Comparison of ENCODE assay signal across 9 cellular contexts in genomic region chr6:109457596-109457996, GRCh38. TPM values are rescaled to one million over a fixed set of nuclear protein-coding genes. Genes with fewer than 3 reads are reported as not detected.
DNase-seq lines count a peak whose midpoint lies in the region; ATAC-seq and TF ChIP-seq lines count a peak whose summit lies in the region.
"Had no signal": no experiment of that assay in that cellular context is flagged by ENCODE, and none has a peak within 500 bp of the region (broad histone marks: within the 10 kb centered on the region; RNA-seq: fewer than 3 reads in every experiment).

No MANE protein-coding gene starts in this region.

- no peak for TF ChIP-seq EP300 in esophagus muscularis mucosa (IDR thresholded peaks at IDR 0.05)

- intact Hi-C loops in OCI-LY7 (cut with micrococcal nuclease; ENCODE audit: unreplicated experiment) = loop anchor here (5.0 to 10.0 kb wide), 2 partner anchors 235 to 363 kb away; partner anchors contain the start of genes AK9, CEP57L1, FIG4 and SESN1
- intact Hi-C loops in esophagus muscularis mucosa (cut with DNase I) = no loop called here
- intact Hi-C loops in spleen (cut with DNase I; ENCODE audit: low total_unique reads) = no loop called here

- DNase-seq in ELR (ENCODE audit: low read depth) = peak; percentile 35
- no peak for DNase-seq in OCI-LY7 (ENCODE audit: low spot score)
- no peak for DNase-seq in esophagus muscularis mucosa (ENCODE audit: extremely low spot score)
- DNase-seq in spleen = no peak
- no peak for DNase-seq in activated effector memory CD4-positive, alpha-beta T cell treated with anti-CD3 and anti-CD28 coated beads, Interleukin-2, amount 50 U/mL, for 16 hours
- DNase-seq: effector CD4-positive, alpha-beta T cell; MV-4-11 had no signal

- ATAC-seq in HG02840 (IDR thresholded peaks at IDR 0.05; ENCODE audit: low FRiP score, unreplicated experiment) (no peak), GM21367 (IDR thresholded peaks at IDR 0.05; ENCODE audit: unreplicated experiment) (no peak)

- no peaks in the 10 kb centered on the region for H3K9me3 ChIP-seq in OCI-LY7 (ENCODE audit: low read length)
- no peaks in the 10 kb centered on the region for H3K9me3 ChIP-seq in esophagus muscularis mucosa
- peaks cover 0 to 7% (median 2%) of the 10 kb centered on the region in 8 donors for H3K9me3 ChIP-seq in spleen

- H2AFZ ChIP-seq in OCI-LY7 (ENCODE audit: low read length) = no peak overlapping the region

- TF ChIP-seq POLR2A in esophagus muscularis mucosa (IDR thresholded peaks at IDR 0.05; ENCODE audit: low read depth) (no peak), spleen (IDR thresholded peaks at IDR 0.05) (no peak)

- H3K4me2 ChIP-seq in OCI-LY7 (ENCODE audit: low read length) = peak overlapping the region; percentile 79

- no peaks in the 10 kb centered on the region for H3K9me2 ChIP-seq in OCI-LY7 (ENCODE audit: insufficient read depth, low read length)

- H3K4me1 ChIP-seq in OCI-LY7 (ENCODE audit: insufficient read depth, low read length, poor library complexity, severe bottlenecking) = peaks cover 67% of the 10 kb centered on the region
- peaks cover 20 to 33% (median 31%) of the 10 kb centered on the region in 4 donors for H3K4me1 ChIP-seq in esophagus muscularis mucosa
- peaks cover 17 to 80% (median 65%) of the 10 kb centered on the region in 6 donors for H3K4me1 ChIP-seq in spleen

- H3K4me3 ChIP-seq in OCI-LY7 (ENCODE audit: low read depth, low read length, poor library complexity, severe bottlenecking) = peak overlapping the region; percentile 82
- H3K4me3 ChIP-seq in esophagus muscularis mucosa = no peak overlapping the region
- no peak overlapping the region for H3K4me3 ChIP-seq in spleen

- no TSS peak for BruUV-seq in OCI-LY7 (replicated peaks; lab: Mats Ljungman, UMichigan)

- 91% methylated on average over 5 of the region's 5 CpGs for WGBS in esophagus muscularis mucosa
- whole genome bisulfite sequencing in spleen, 5 donors = 77 to 87% (median 85%) methylated on average over 5 of the region's 5 CpGs

- POLR2A ChIA-PET in OCI-LY7 (lab: Charles Lee) = interaction anchor here (0.7 to 6.4 kb wide), 3 partner anchors 16 to 271 kb away, joined by 3 to 64 read pairs (median 5); partner anchors contain the start of genes PPIL6 and SMPD2

- CTCF ChIA-PET in OCI-LY7 (lab: Charles Lee; ENCODE audit: unreplicated experiment) = no interaction called here

- H3K36me3 ChIP-seq in OCI-LY7 (ENCODE audit: insufficient read depth, low read length) (peaks cover 43% of the 10 kb centered on the region), esophagus muscularis mucosa (peaks cover 4 to 17% (median 11%) of the 10 kb centered on the region in 4 donors), spleen (peaks cover 0 to 34% (median 12%) of the 10 kb centered on the region in 6 donors)

- H3K27ac ChIP-seq in OCI-LY7 (ENCODE audit: low read depth, low read length, poor library complexity, severe bottlenecking) = peak overlapping the region; percentile 99
- peak overlapping the region; percentile 36 to 80 (median 68) for H3K27ac ChIP-seq in esophagus muscularis mucosa (replicated peaks in 1 of 4)
- peak overlapping the region in 6 of 8 donors; percentile 2 to 100 (median 94) for H3K27ac ChIP-seq in spleen

- no peak for TF ChIP-seq CTCF in OCI-LY7 (conservative IDR thresholded peaks at IDR 0.05; ENCODE audit: low read length)
- TF ChIP-seq CTCF in esophagus muscularis mucosa (IDR thresholded peaks at IDR 0.05) = no peak
- TF ChIP-seq CTCF in spleen (IDR thresholded peaks at IDR 0.05 in 8 of 11, conservative IDR thresholded peaks at IDR 0.05 in 3 of 11) = no peak

- peaks cover 45% of the 10 kb centered on the region; the same call in 1 of the 2 replicates for H3K79me2 ChIP-seq in OCI-LY7 (ENCODE audit: insufficient read depth, low read depth, low read length)

- no peaks in the 10 kb centered on the region for H3K27me3 ChIP-seq in esophagus muscularis mucosa
- H3K27me3 ChIP-seq in spleen (replicated peaks in 1 of 7) = no peaks in the 10 kb centered on the region

- no peaks in the 10 kb centered on the region for H4K20me1 ChIP-seq in OCI-LY7 (ENCODE audit: insufficient read depth, low read length)

RNA-seq across cellular contexts. Expression of gene MICAL1, which starts 2.0 kb away (rescaled TPM):
- 69.2 and 79.5 TPM in 2 replicates for total RNA-seq in OCI-LY7 (2014; rRNA removed; shearing (Covaris generic))
- total RNA-seq in OCI-LY7 (2022) = 101 and 108 TPM in 2 replicates
- total RNA-seq in esophagus muscularis mucosa = 10 to 100 TPM; 20.0 to 27.1 (median 23.5) TPM
- total RNA-seq in spleen = 100 to 1,000 TPM in 3 of 7 donors, 10 to 100 TPM in 4; 68.4 to 169 (median 78.7) TPM
- 100 to 1,000 TPM in 1 of 3 donors, 10 to 100 TPM in 2; 51.5 to 107 (median 87.7) TPM for polyA plus RNA-seq in spleen

RNA-seq across cellular contexts. Expression of gene SMPD2, which starts 17.1 kb away (rescaled TPM):
- 18.4 and 24.4 TPM in 2 replicates for total RNA-seq in OCI-LY7 (2014; rRNA removed; shearing (Covaris generic))
- total RNA-seq in OCI-LY7 (2022) (14.3 and 15.9 TPM in 2 replicates), esophagus muscularis mucosa (1 to 10 TPM; 4.6 to 7.6 (median 6.4) TPM), spleen (10 to 100 TPM; 11.4 to 21.4 (median 18.9) TPM)
- polyA plus RNA-seq in spleen = 10 to 100 TPM; 15.6 to 21.0 (median 18.9) TPM

RNA-seq across cellular contexts. Expression of gene PPIL6, which starts 17.2 kb away (rescaled TPM):
- total RNA-seq in OCI-LY7 (2014; rRNA removed; shearing (Covaris generic)) = 0.15 and 1.6 TPM in 2 replicates
- total RNA-seq in OCI-LY7 (2022) (1.3 and 1.7 TPM in 2 replicates), esophagus muscularis mucosa (1 to 10 TPM; 2.2 to 9.2 (median 5.5) TPM), spleen (1 to 10 TPM in 2 of 7 donors, under 1 TPM in 5; 0.19 to 4.8 (median 0.91) TPM)
- polyA plus RNA-seq in spleen = under 1 TPM; 0.13 to 0.70 (median 0.36) TPM

RNA-seq across cellular contexts. Expression of gene ZBTB24, which starts 25.4 kb away (rescaled TPM):
- total RNA-seq in OCI-LY7 (2014; rRNA removed; shearing (Covaris generic)) = 13.7 and 15.3 TPM in 2 replicates
- 15.8 and 17.0 TPM in 2 replicates for total RNA-seq in OCI-LY7 (2022)
- 1 to 10 TPM; 5.3 to 6.4 (median 5.9) TPM for total RNA-seq in esophagus muscularis mucosa
- 10 to 100 TPM; 11.1 to 15.0 (median 13.0) TPM for total RNA-seq in spleen
- polyA plus RNA-seq in spleen = 1 to 10 TPM; 4.5 to 8.7 (median 5.6) TPM
